In genomic region chr4:138889216-138889615, GRCh38 we compare ENCODE assay signal across 14 cellular contexts.
DNase-seq lines count a peak whose midpoint lies in the region; ATAC-seq and TF ChIP-seq lines count a peak whose summit lies in the region.
"Had no signal": no experiment of that assay in that cellular context is flagged by ENCODE, and none has a peak within 500 bp of the region (broad histone marks: within the 10 kb centered on the region; RNA-seq: fewer than 3 reads in every experiment).

No MANE protein-coding gene starts in this region.

- intact Hi-C loops in dorsolateral prefrontal cortex (cut with DNase I): no loop called here

- no peaks in the 10 kb centered on the region for H3K9me2 ChIP-seq in GM23338 (ENCODE audit: insufficient read depth)

- H3K4me1 ChIP-seq in GM23338 (ENCODE audit: insufficient read depth) (peaks cover 29% of the 10 kb centered on the region), HAP-1 (peaks cover 40% of the 10 kb centered on the region)
- H3K4me1 ChIP-seq: A549 had no signal

- H3K79me2 ChIP-seq in GM23338 (replicated peaks; ENCODE audit: insufficient read depth): no peaks in the 10 kb centered on the region

- no peaks in the 10 kb centered on the region for H3K27me3 ChIP-seq in GM23338 (ENCODE audit: insufficient read depth)
- H3K27me3 ChIP-seq in HAP-1 (ENCODE audit: low read depth): no peaks in the 10 kb centered on the region
- H3K27me3 ChIP-seq in dorsolateral prefrontal cortex: peaks cover 0 to 3% (median 0%) of the 10 kb centered on the region in 45 donors
- H3K27me3 ChIP-seq: BE2C had no signal

- H3K9me3 ChIP-seq in HAP-1: no peaks in the 10 kb centered on the region
- H3K9me3 ChIP-seq: A549 had no signal

- H3F3A ChIP-seq in GM23338 (replicated peaks; ENCODE audit: low read depth): no peaks in the 10 kb centered on the region

- no peak overlapping the region for H3K4me3 Mint-ChIP-seq in GM23338
- H3K4me3 Mint-ChIP-seq: CD4-positive, alpha-beta memory T cell had no signal

- no peaks in the 10 kb centered on the region for H4K20me1 ChIP-seq in GM23338 (replicated peaks; ENCODE audit: insufficient read depth)

- H3K27ac ChIP-seq in GM23338 (ENCODE audit: low read depth) (no peak overlapping the region), dorsolateral prefrontal cortex (peak overlapping the region in 31 of 59 donors; percentile 1 to 81 (median 44))
- H3K27ac ChIP-seq: A549, C4-2B had no signal

- peaks cover 28% of the 10 kb centered on the region; the same call in 2 of the 3 replicates for H3K36me3 Mint-ChIP-seq in GM23338 (ENCODE audit: low read depth)
- H3K36me3 Mint-ChIP-seq: CD4-positive, alpha-beta memory T cell had no signal

- peaks cover 27% of the 10 kb centered on the region for H3K9me3 Mint-ChIP-seq in GM23338

- H3K4me2 ChIP-seq in GM23338: no peak overlapping the region
- H3K4me2 ChIP-seq: A549 had no signal

- in situ Hi-C loops in HAP-1 (cut with MboI; ENCODE audit: low sequenced_read_pairs): no loop called here

- DNase-seq in GM23338 (ENCODE audit: low spot score) (no peak), HAP-1 (ENCODE audit: low spot score in 2 of 2) (peak; percentile 26 to 36), dorsolateral prefrontal cortex (no peak), pons (ENCODE audit: low spot score) (peak; percentile 80), GM19238 (ENCODE audit: insufficient read length, low spot score) (no peak)
- no peak for DNase-seq in activated naive CD4-positive, alpha-beta T cell treated with anti-CD3 and anti-CD28 coated beads, Interleukin-2, amount 50 U/mL, for 16 hours
- DNase-seq: BE2C; CD4-positive, alpha-beta memory T cell; DND-41; GDM1; IMR-90 had no signal

- H3K4me1 Mint-ChIP-seq in GM23338: peaks cover 33% of the 10 kb centered on the region
- H3K4me1 Mint-ChIP-seq: CD4-positive, alpha-beta memory T cell had no signal

- no peak for TF ChIP-seq CTCF in GM23338 (conservative IDR thresholded peaks at IDR 0.05; ENCODE audit: low read depth in 2 of 2)
- TF ChIP-seq CTCF in dorsolateral prefrontal cortex (IDR thresholded peaks at IDR 0.05 in 54 of 56, conservative IDR thresholded peaks at IDR 0.05 in 2 of 56; ENCODE audit: low read depth in 1 of 56, partially characterized antibody in 56 of 56): no peak

- no peak overlapping the region; the same call in 1 of the 2 replicates for H3K27ac Mint-ChIP-seq in GM23338
- H3K27ac Mint-ChIP-seq: CD4-positive, alpha-beta memory T cell had no signal

- H3K36me3 ChIP-seq in GM23338 (ENCODE audit: insufficient read depth) (peaks cover 5% of the 10 kb centered on the region), HAP-1 (replicated peaks) (no peaks in the 10 kb centered on the region)
- H3K36me3 ChIP-seq: BE2C had no signal

- peaks cover 2% of the 10 kb centered on the region for H3K27me3 Mint-ChIP-seq in GM23338 (ENCODE audit: insufficient read depth, low read depth, poor library complexity)

- ATAC-seq in GM23338 (no peak), HG02981 (IDR thresholded peaks at IDR 0.05; ENCODE audit: unreplicated experiment) (no peak)
- ATAC-seq: A549 had no signal

- H2AFZ ChIP-seq in GM23338: peak overlapping the region; percentile 38; the same call in 1 of the 2 replicates

- H3K4me3 ChIP-seq in GM23338 (no peak overlapping the region), HAP-1 (no peak overlapping the region), dorsolateral prefrontal cortex (no peak overlapping the region)
- H3K4me3 ChIP-seq: A549 had no signal

TF ChIP-seq in GM23338, 12 proteins besides CTCF, POLR2A, EP300 and RAD21:
- TF ChIP-seq ZNF114 (CRISPR knock-in tag; IDR thresholded peaks at IDR 0.05) (no peak), CREB1 (CRISPR knock-in tag; IDR thresholded peaks at IDR 0.05; ENCODE audit: low read depth) (no peak)
TF ChIP-seq in GM23338: peak in this region for 0.

Comparison
In these comparisons a context has a peak if more than half of its experiments do, and no peak if none do; other contexts are left out.
1. DNase-seq: peak in HAP-1 (2 of 2) and pons (single experiment); none in GM23338 (single experiment), dorsolateral prefrontal cortex (0 of 10), GM19238 (single experiment) and activated naive CD4-positive, alpha-beta T cell treated with anti-CD3 and anti-CD28 coated beads, Interleukin-2, amount 50 U/mL, for 16 hours (single experiment).